In the genomic region with DNA sequence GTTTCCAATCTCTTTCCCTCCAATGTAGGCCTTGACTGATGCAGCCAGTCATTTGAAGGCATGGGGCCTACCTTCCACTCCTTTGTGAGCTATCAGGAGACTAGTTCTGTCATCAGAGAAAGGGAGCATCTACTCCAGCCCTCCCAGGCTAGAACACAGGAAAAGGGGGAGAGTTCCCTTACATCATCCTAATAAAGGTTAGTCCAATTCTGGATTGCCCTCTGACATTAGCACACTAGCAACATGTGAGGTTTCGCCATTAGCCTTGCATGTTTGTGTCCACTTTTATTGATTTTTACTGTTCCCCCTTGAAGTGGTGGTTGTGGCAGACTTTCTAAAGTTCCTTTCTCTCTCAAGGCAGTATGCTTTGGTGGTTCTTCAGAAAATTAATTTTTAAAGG, we compare ENCODE assay signal across 18 cellular contexts.
"Had no signal": no experiment of that assay in that cellular context is flagged by ENCODE, and none has a peak within 500 bp of the region (broad histone marks: within the 10 kb centered on the region; RNA-seq: fewer than 3 reads in every experiment).

No MANE protein-coding gene starts in this region.

- DNase-seq: activated CD4-positive, alpha-beta T cell treated with anti-CD3 and anti-CD28 coated beads, Interleukin-2, amount 50 U/mL, for 48 hours; activated CD8-positive, alpha-beta memory T cell treated with anti-CD3 and anti-CD28 coated beads, Interleukin-2, amount 10 ng/mL, durations not matched to agents 7 days and 5 days; activated naive CD4-positive, alpha-beta T cell treated with anti-CD3 and anti-CD28 coated beads, Interleukin-2, amount 50 U/mL, for 16 hours; adrenal gland; effector CD8-positive, alpha-beta T cell; heart left ventricle; left ventricle myocardium inferior; mucosa of descending colon; naive B cell; stimulated activated naive CD4-positive, alpha-beta T cell; substantia nigra; tibial artery; WERI-Rb-1 had no signal

- H3K4me1 ChIP-seq: adrenal gland, gastroesophageal sphincter, heart left ventricle, left ventricle myocardium inferior, tibial artery had no signal

- ATAC-seq: activated CD8-positive, alpha-beta memory T cell treated with anti-CD3 and anti-CD28 coated beads, Interleukin-2, amount 10 ng/mL, durations not matched to agents 7 days and 5 days; esophagus mucosa; gastroesophageal sphincter; heart left ventricle; mucosa of descending colon had no signal

- H3K9me3 Mint-ChIP-seq: activated T-helper 2 cell treated with anti-CD3 and anti-CD28 coated beads, Interferon-gamma antibody, Interleukin-2, Interleukin-4, amounts not matched to agents 10 μg/mL and 5 μg/mL and 100 μg/mL, durations not matched to agents 14 hours and 24 hours and 36 hours; dendritic cell treated with granulocyte-macrophage colony-stimulating factor and Interleukin-4, amounts not matched to agents 40 ng/mL and 50 ng/mL, for 4 days; naive B cell; T-helper 1 cell treated with Interleukin-12 subunit alpha and Interleukin-12 subunit beta and Interleukin-4 antibody, amounts not matched to agents 30 μg/mL and 1 μg/mL, for 36 hours had no signal

- H3K27ac ChIP-seq: adrenal gland, gastroesophageal sphincter, heart left ventricle, left ventricle myocardium inferior, tibial artery, WERI-Rb-1 had no signal

- H3K27me3 ChIP-seq: adrenal gland, gastroesophageal sphincter, heart left ventricle, tibial artery had no signal

- H3K4me3 Mint-ChIP-seq: activated CD8-positive, alpha-beta memory T cell treated with anti-CD3 and anti-CD28 coated beads, Interleukin-2, amount 10 ng/mL, durations not matched to agents 7 days and 5 days; dendritic cell treated with granulocyte-macrophage colony-stimulating factor and Interleukin-4, amounts not matched to agents 40 ng/mL and 50 ng/mL, for 4 days; naive B cell; T-helper 1 cell treated with Interleukin-12 subunit alpha and Interleukin-12 subunit beta and Interleukin-4 antibody, amounts not matched to agents 30 μg/mL and 1 μg/mL, for 36 hours had no signal

- H3K27me3 Mint-ChIP-seq: activated CD8-positive, alpha-beta memory T cell treated with anti-CD3 and anti-CD28 coated beads, Interleukin-2, amount 10 ng/mL, durations not matched to agents 7 days and 5 days; dendritic cell treated with granulocyte-macrophage colony-stimulating factor and Interleukin-4, amounts not matched to agents 40 ng/mL and 50 ng/mL, for 4 days; naive B cell had no signal

- H3K27ac Mint-ChIP-seq: activated CD8-positive, alpha-beta memory T cell treated with anti-CD3 and anti-CD28 coated beads, Interleukin-2, amount 10 ng/mL, durations not matched to agents 7 days and 5 days; activated T-helper 2 cell treated with anti-CD3 and anti-CD28 coated beads, Interferon-gamma antibody, Interleukin-2, Interleukin-4, amounts not matched to agents 10 μg/mL and 5 μg/mL and 100 μg/mL, durations not matched to agents 14 hours and 24 hours and 36 hours; dendritic cell treated with granulocyte-macrophage colony-stimulating factor and Interleukin-4, amounts not matched to agents 40 ng/mL and 50 ng/mL, for 4 days; T-helper 1 cell treated with Interleukin-12 subunit alpha and Interleukin-12 subunit beta and Interleukin-4 antibody, amounts not matched to agents 30 μg/mL and 1 μg/mL, for 36 hours had no signal

- H3K36me3 Mint-ChIP-seq: naive B cell had no signal

- H3K4me3 ChIP-seq: adrenal gland, gastroesophageal sphincter, heart left ventricle, left ventricle myocardium inferior, mucosa of descending colon, tibial artery had no signal
